In genomic region chr12:124755801-124756148, GRCh38 we compare ENCODE assay signal across 2 cellular contexts.
TF ChIP-seq lines count a peak whose summit lies in the region.

No MANE protein-coding gene starts in this region.

TF ChIP-seq in GM23338, 12 proteins besides CTCF, POLR2A, EP300 and RAD21 (continued from another document):
- TF ChIP-seq ZNF462 (CRISPR knock-in tag; IDR thresholded peaks at IDR 0.05) (no peak), CREB1 (CRISPR knock-in tag; IDR thresholded peaks at IDR 0.05; ENCODE audit: low read depth) (no peak), STAT1 (IDR thresholded peaks at IDR 0.05; ENCODE audit: unreplicated experiment) (no peak), REST (IDR thresholded peaks at IDR 0.05; ENCODE audit: unreplicated experiment) (no peak), EZH2 (IDR thresholded peaks at IDR 0.05; ENCODE audit: low read depth, unreplicated experiment) (no peak), ZNF114 (CRISPR knock-in tag; IDR thresholded peaks at IDR 0.05) (no peak)

TF ChIP-seq in liver, 16 proteins besides CTCF, POLR2A, EP300 and RAD21 (continued from another document):
- no peak for TF ChIP-seq ZBTB33 (IDR thresholded peaks at IDR 0.05)
- TF ChIP-seq RXRA (IDR thresholded peaks at IDR 0.05): no peak
- no peak for TF ChIP-seq NR2F2 (IDR thresholded peaks at IDR 0.05)
- no peak for TF ChIP-seq TAF1 (conservative IDR thresholded peaks at IDR 0.05)
- TF ChIP-seq YY1 (IDR thresholded peaks at IDR 0.05): no peak
TF ChIP-seq in liver: peak in this region for 0.
